In the genomic region with DNA sequence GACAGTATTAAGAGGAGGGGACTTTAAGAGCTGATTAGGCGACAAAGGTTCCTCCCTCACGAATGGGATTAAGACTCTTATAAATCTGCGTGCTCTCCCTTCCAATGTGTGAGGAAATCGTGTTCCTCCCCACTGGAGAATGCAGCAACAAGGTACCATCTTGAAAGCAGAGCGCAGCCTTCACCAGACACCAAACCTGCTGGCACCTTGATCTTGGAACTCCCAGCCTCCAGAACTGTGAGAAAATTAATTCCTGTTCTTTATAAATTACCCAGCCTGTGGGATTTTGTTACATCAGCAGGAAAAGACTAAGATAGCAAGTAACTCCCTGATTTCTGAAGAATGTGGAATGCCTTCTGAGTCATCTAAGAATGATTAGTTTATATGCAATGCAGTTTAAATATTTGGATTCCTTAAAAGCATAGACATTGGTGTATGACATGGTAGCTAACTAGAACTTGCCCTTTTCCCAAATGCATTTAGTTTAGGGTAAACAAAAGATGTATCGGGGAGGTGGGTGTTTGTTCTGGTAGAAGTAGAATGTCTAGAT, we compare ENCODE assay signal across 15 cellular contexts.
DNase-seq lines count a peak whose midpoint lies in the region; FAIRE-seq and TF ChIP-seq lines count a peak whose summit lies in the region.
"Had no signal": no experiment of that assay in that cellular context is flagged by ENCODE, and none has a peak within 500 bp of the region (broad histone marks: within the 10 kb centered on the region; RNA-seq: fewer than 3 reads in every experiment).

No MANE protein-coding gene starts in this region.

- CTCF ChIA-PET in RWPE1 (lab: Yijun Ruan, JAX): interaction anchor here (0.6 kb wide), 1 partner anchor 50 kb away, joined by 3 read pairs; no protein-coding TSS in a partner anchor

- no peaks in the 10 kb centered on the region for H3K36me3 ChIP-seq in osteoblast (ENCODE audit: insufficient read depth, low read length)
- no peaks in the 10 kb centered on the region for H3K36me3 ChIP-seq in left ventricle myocardium inferior
- no peaks in the 10 kb centered on the region for H3K36me3 ChIP-seq in effector memory CD4-positive, alpha-beta T cell (ENCODE audit: control insufficient read depth, insufficient read depth, low read length)
- H3K36me3 ChIP-seq: Peyer's patch had no signal

- no peak for FAIRE-seq in D721Med (lab: Jason Lieb, UNC)

- H3K9me3 ChIP-seq in osteoblast (ENCODE audit: low read depth, low read length) (no peaks in the 10 kb centered on the region), left ventricle myocardium inferior (replicated peaks) (no peaks in the 10 kb centered on the region)
- H3K9me3 ChIP-seq in effector memory CD4-positive, alpha-beta T cell (ENCODE audit: control insufficient read depth, low read length): no peaks in the 10 kb centered on the region
- H3K9me3 ChIP-seq: Peyer's patch had no signal

- H2AFZ ChIP-seq in osteoblast (ENCODE audit: low read length): no peak overlapping the region

- POLR2A ChIA-PET in RWPE1 (lab: Yijun Ruan, JAX; ENCODE audit: low non-redundant PET): no interaction called here

- intact Hi-C loops in left ventricle myocardium inferior (cut with micrococcal nuclease): no loop called here

- H3K4me3 ChIP-seq in epithelial cell of esophagus (ENCODE audit: low read length) (no peak overlapping the region), osteoblast (ENCODE audit: insufficient read depth, low read length) (no peak overlapping the region), left ventricle myocardium inferior (no peak overlapping the region)
- no peak overlapping the region for H3K4me3 ChIP-seq in effector memory CD4-positive, alpha-beta T cell (ENCODE audit: insufficient read depth, low read depth, low read length, poor library complexity, severe bottlenecking)
- H3K4me3 ChIP-seq: Peyer's patch had no signal

- DNase-seq in GM03348 (ENCODE audit: low spot score) (peak; percentile 72), RWPE1 (ENCODE audit: low spot score) (peak; percentile 38), epithelial cell of esophagus (ENCODE audit: low read depth) (peak; percentile 73), osteoblast (ENCODE audit: insufficient read length, low spot score, missing footprints) (peak; percentile 85), SKM-1 treated with dmso at 0.1 percent for 144 hours (lab: John Stamatoyannopoulos, UW; ENCODE audit: unreplicated experiment) (no peak), D721Med (ENCODE audit: insufficient read length, low spot score) (no peak), left ventricle myocardium inferior (no peak)
- no peak for DNase-seq in effector memory CD4-positive, alpha-beta T cell
- DNase-seq: CD4-positive, alpha-beta memory T cell; left ventricle myocardium superior; naive thymus-derived CD4-positive, alpha-beta T cell; NCI-H1930; NCI-H526 treated with DMSO at 0.1 percent for 48 hours; Peyer's patch; stimulated activated CD4-positive, alpha-beta T cell treated with anti-CD3 and anti-CD28 coated beads, Interleukin-15, amount 100 ng/mL, for 24 hours had no signal

- no peaks in the 10 kb centered on the region for H3K79me2 ChIP-seq in osteoblast (ENCODE audit: insufficient read depth, low read length)

- H4K20me1 ChIP-seq in osteoblast (ENCODE audit: insufficient read depth, low read length): no peaks in the 10 kb centered on the region

- H3K27me3 ChIP-seq in osteoblast (ENCODE audit: insufficient read depth, low read length) (no peaks in the 10 kb centered on the region), left ventricle myocardium inferior (ENCODE audit: low read depth) (no peaks in the 10 kb centered on the region)
- no peaks in the 10 kb centered on the region for H3K27me3 ChIP-seq in effector memory CD4-positive, alpha-beta T cell (replicated peaks; ENCODE audit: control insufficient read depth, insufficient read depth, low read length, poor library complexity, severe bottlenecking)
- H3K27me3 ChIP-seq: Peyer's patch had no signal

- H3K27ac ChIP-seq in RWPE1: no peak overlapping the region
- H3K27ac ChIP-seq in osteoblast (ENCODE audit: low read depth, low read length): peak overlapping the region; percentile 45
- no peak overlapping the region for H3K27ac ChIP-seq in left ventricle myocardium inferior (replicated peaks)
- H3K27ac ChIP-seq in effector memory CD4-positive, alpha-beta T cell (ENCODE audit: insufficient read depth, low read length, poor library complexity, severe bottlenecking): no peak overlapping the region
- H3K27ac ChIP-seq: Peyer's patch had no signal

- no peak overlapping the region for H3K4me2 ChIP-seq in osteoblast (ENCODE audit: insufficient read depth, low read length)

- TF ChIP-seq CTCF in RWPE1 (conservative IDR thresholded peaks at IDR 0.05; ENCODE audit: low read depth) (no peak), epithelial cell of esophagus (IDR thresholded peaks at IDR 0.05; ENCODE audit: insufficient read depth, low read depth, low read length, missing control alignments) (no peak), osteoblast (IDR thresholded peaks at IDR 0.05; ENCODE audit: extremely low read depth, low read depth, low read length) (no peak), D721Med (IDR thresholded peaks at IDR 0.05; ENCODE audit: insufficient read depth, missing control alignments) (no peak), left ventricle myocardium inferior (IDR thresholded peaks at IDR 0.05; ENCODE audit: borderline replicate concordance) (no peak)

- H3K4me1 ChIP-seq in osteoblast (ENCODE audit: insufficient read depth, low read length): peaks cover 9% of the 10 kb centered on the region
- peaks cover 18% of the 10 kb centered on the region for H3K4me1 ChIP-seq in left ventricle myocardium inferior
- no peaks in the 10 kb centered on the region for H3K4me1 ChIP-seq in effector memory CD4-positive, alpha-beta T cell (ENCODE audit: control insufficient read depth, insufficient read depth, low read length, poor library complexity, severe bottlenecking)
- H3K4me1 ChIP-seq: Peyer's patch had no signal

Comparison
In these comparisons a context has a peak if more than half of its experiments do, and no peak if none do; other contexts are left out.
1. DNase-seq: peak in GM03348 (single experiment), RWPE1 (single experiment), epithelial cell of esophagus (single experiment) and osteoblast (single experiment); none in SKM-1 treated with dmso at 0.1 percent for 144 hours (single experiment), D721Med (single experiment), left ventricle myocardium inferior (single experiment) and effector memory CD4-positive, alpha-beta T cell (0 of 3).